Comparison of ENCODE assay signal across 8 cellular contexts in the genomic region with DNA sequence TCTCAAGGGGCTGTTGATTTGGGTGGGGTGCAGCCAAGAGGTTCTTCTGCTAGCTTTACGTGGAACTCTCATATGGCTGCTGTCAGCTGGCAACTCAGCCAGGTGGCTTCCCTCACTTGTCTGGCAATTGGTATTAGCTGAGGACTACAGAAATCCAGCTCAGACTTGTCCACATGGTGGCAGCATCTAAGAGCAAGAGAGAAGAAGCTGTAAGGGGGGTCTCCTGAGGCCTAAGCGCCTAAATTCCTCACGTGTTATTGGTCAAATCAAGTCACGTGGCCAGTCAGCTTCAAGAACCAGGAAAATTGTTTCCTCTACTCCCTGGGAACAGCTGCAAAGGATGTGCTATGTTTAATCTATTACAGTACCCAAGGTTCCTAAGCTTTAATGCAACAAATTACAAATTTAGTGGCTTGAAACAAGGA. TPM values are rescaled to one million over a fixed set of nuclear protein-coding genes. Genes with fewer than 3 reads are reported as not detected.
DNase-seq lines count a peak whose midpoint lies in the region; ATAC-seq and TF ChIP-seq lines count a peak whose summit lies in the region.

No MANE protein-coding gene starts in this region.

- H3K4me1 ChIP-seq in ACC112 (ENCODE audit: control insufficient read depth, insufficient read depth, low read length, unreplicated experiment): peaks cover 17% of the 10 kb centered on the region
- H3K4me1 ChIP-seq in effector memory CD4-positive, alpha-beta T cell (ENCODE audit: control insufficient read depth, insufficient read depth, low read length, poor library complexity, severe bottlenecking): peaks cover 14% of the 10 kb centered on the region

- no peaks in the 10 kb centered on the region for H3K27me3 ChIP-seq in ACC112 (ENCODE audit: insufficient read depth, low read length)
- H3K27me3 ChIP-seq in effector memory CD4-positive, alpha-beta T cell (replicated peaks; ENCODE audit: control insufficient read depth, insufficient read depth, low read length, poor library complexity, severe bottlenecking): no peaks in the 10 kb centered on the region

- peaks cover 11% of the 10 kb centered on the region for H3K27me3 Mint-ChIP-seq in nephron progenitor cell (ENCODE audit: low read depth, poor library complexity)

- peaks cover 31% of the 10 kb centered on the region for H3K4me1 Mint-ChIP-seq in nephron progenitor cell

- no peaks in the 10 kb centered on the region for H3K9me3 ChIP-seq in effector memory CD4-positive, alpha-beta T cell (ENCODE audit: control insufficient read depth, low read length)

- H3K36me3 ChIP-seq in ACC112 (ENCODE audit: insufficient read depth, low read length): no peaks in the 10 kb centered on the region
- no peaks in the 10 kb centered on the region for H3K36me3 ChIP-seq in effector memory CD4-positive, alpha-beta T cell (ENCODE audit: control insufficient read depth, insufficient read depth, low read length)

- peaks cover 5% of the 10 kb centered on the region for H3K9me3 Mint-ChIP-seq in nephron progenitor cell

- no peak overlapping the region for H3K27ac Mint-ChIP-seq in nephron progenitor cell

- no peak for ATAC-seq in HG03039 (IDR thresholded peaks at IDR 0.05; ENCODE audit: unreplicated experiment)

- H3K4me3 ChIP-seq in ACC112 (ENCODE audit: low read depth, low read length) (no peak overlapping the region), GM12865 (ENCODE audit: low read depth, low read length) (no peak overlapping the region)
- H3K4me3 ChIP-seq in effector memory CD4-positive, alpha-beta T cell (ENCODE audit: insufficient read depth, low read depth, low read length, poor library complexity, severe bottlenecking): no peak overlapping the region

- H3K4me3 Mint-ChIP-seq in nephron progenitor cell: no peak overlapping the region

- TF ChIP-seq CTCF in GM12865 (IDR thresholded peaks at IDR 0.05; ENCODE audit: insufficient read depth, low read depth, low read length, missing control alignments) (peak; percentile 51), nephron progenitor cell (IDR thresholded peaks at IDR 0.05) (no peak)

- peak overlapping the region; percentile 20 for H2AFZ ChIP-seq in ACC112 (ENCODE audit: low read length, unreplicated experiment)

- no peaks in the 10 kb centered on the region for H3K36me3 Mint-ChIP-seq in nephron progenitor cell (ENCODE audit: low read depth)

- peaks cover 7% of the 10 kb centered on the region for H3K79me2 ChIP-seq in ACC112 (ENCODE audit: control insufficient read depth, insufficient read depth, low read length, unreplicated experiment)

- DNase-seq in GM12865 (ENCODE audit: low read depth): peak; percentile 88
- DNase-seq in NCI-H1436 treated with DMSO at 0.1 percent for 48 hours (lab: John Stamatoyannopoulos, UW): peak; percentile 98
- peak; percentile 85 for DNase-seq in SK-N-DZ (ENCODE audit: low spot score)
- peak; percentile 61 for DNase-seq in epidermal melanocyte (ENCODE audit: insufficient read length, low spot score)
- peak; percentile 39 for DNase-seq in nephron progenitor cell
- no peak for DNase-seq in effector memory CD4-positive, alpha-beta T cell

- no peak overlapping the region for H3K27ac ChIP-seq in ACC112 (ENCODE audit: low read depth, low read length)
- no peak overlapping the region for H3K27ac ChIP-seq in effector memory CD4-positive, alpha-beta T cell (ENCODE audit: insufficient read depth, low read length, poor library complexity, severe bottlenecking)

RNA-seq across cellular contexts. Expression of gene DYRK3, which starts 4.2 kb away (rescaled TPM):
- polyA plus RNA-seq in SK-N-DZ (2014; cell fraction: cytosol; rRNA removed): 6.8 and 6.9 TPM in 2 replicates
- 3.7 and 4.9 TPM in 2 replicates for polyA plus RNA-seq in SK-N-DZ (2014; cell fraction: nucleus; rRNA removed)

RNA-seq across cellular contexts. Expression of gene EIF2D, which starts 18.8 kb away (rescaled TPM):
- polyA plus RNA-seq in SK-N-DZ (2014; cell fraction: cytosol; rRNA removed): 31.7 and 32.1 TPM in 2 replicates
- polyA plus RNA-seq in SK-N-DZ (2014; cell fraction: nucleus; rRNA removed): 79.9 and 80.6 TPM in 2 replicates

RNA-seq across cellular contexts. Expression of gene MAPKAPK2, which starts 53.6 kb away (rescaled TPM):
- 6.2 and 9.1 TPM in 2 replicates for polyA plus RNA-seq in SK-N-DZ (2014; cell fraction: cytosol; rRNA removed)
- polyA plus RNA-seq in SK-N-DZ (2014; cell fraction: nucleus; rRNA removed): 10.9 and 15.0 TPM in 2 replicates

Comparison
In these comparisons a context has a peak if more than half of its experiments do, and no peak if none do; other contexts are left out.
1. DNase-seq: peak in GM12865 (single experiment), NCI-H1436 treated with DMSO at 0.1 percent for 48 hours (single experiment), SK-N-DZ (single experiment), epidermal melanocyte (single experiment) and nephron progenitor cell (single experiment); none in effector memory CD4-positive, alpha-beta T cell (0 of 3).